ENCODE assay signal across 30 cellular contexts in genomic region chr5:1192971-1193590, GRCh38. TPM values are rescaled to one million over a fixed set of nuclear protein-coding genes. Genes with fewer than 3 reads are reported as not detected.
DNase-seq lines count a peak whose midpoint lies in the region; ATAC-seq, FAIRE-seq and TF ChIP-seq lines count a peak whose summit lies in the region.
"Had no signal": no experiment of that assay in that cellular context is flagged by ENCODE, and none has a peak within 500 bp of the region (broad histone marks: within the 10 kb centered on the region; RNA-seq: fewer than 3 reads in every experiment).

No MANE protein-coding gene starts in this region.

- no peaks in the 10 kb centered on the region for H3K36me3 ChIP-seq in neuronal stem cell (replicated peaks in 1 of 2; ENCODE audit: control insufficient read depth in 2 of 2, insufficient read depth in 2 of 2, low read length in 2 of 2)
- H3K36me3 ChIP-seq in GM23338 (ENCODE audit: insufficient read depth), result no peaks in the 10 kb centered on the region
- H3K36me3 ChIP-seq: BE2C, Peyer's patch had no signal

- H3K4me3 ChIP-seq in A549, result no peak overlapping the region
- peak overlapping the region in 1 of 2 donors; percentile 64 for H3K4me3 ChIP-seq in neuronal stem cell (ENCODE audit: low read length in 2 of 2)
- H3K4me3 ChIP-seq in GM23338, result no peak overlapping the region
- H3K4me3 ChIP-seq: GM23248, Peyer's patch had no signal

- no peak overlapping the region for H4K91ac ChIP-seq in neuronal stem cell (ENCODE audit: low read depth, low read length, poor library complexity)

- H2AFZ ChIP-seq in neuronal stem cell (ENCODE audit: low read length) (no peak overlapping the region), GM23338 (no peak overlapping the region)
- H2AFZ ChIP-seq: GM23248 had no signal

- no peak overlapping the region for H2BK5ac ChIP-seq in neuronal stem cell (ENCODE audit: low read length)

- H2BK120ac ChIP-seq in neuronal stem cell (ENCODE audit: low read depth, low read length), result no peak overlapping the region

- H3K4me2 ChIP-seq in A549 (no peak overlapping the region), neuronal stem cell (ENCODE audit: insufficient read depth, low read length, poor library complexity, severe bottlenecking) (no peak overlapping the region), GM23338 (no peak overlapping the region)

- H2BK12ac ChIP-seq in neuronal stem cell (ENCODE audit: low read length), result peak overlapping the region; percentile 73

- H3K9me3 ChIP-seq in A549, result no peaks in the 10 kb centered on the region
- no peaks in the 10 kb centered on the region for H3K9me3 ChIP-seq in neuronal stem cell (replicated peaks in 1 of 2; ENCODE audit: control insufficient read depth in 2 of 2, insufficient read depth in 1 of 2, low read depth in 1 of 2, low read length in 2 of 2)
- H3K9me3 ChIP-seq: BE2C, Peyer's patch had no signal

- no peaks in the 10 kb centered on the region for H3K79me2 ChIP-seq in GM23338 (replicated peaks; ENCODE audit: insufficient read depth)

- no peak overlapping the region for H3K18ac ChIP-seq in neuronal stem cell (ENCODE audit: low read length)

- peak overlapping the region; percentile 76 for H3K9ac ChIP-seq in neuronal stem cell (ENCODE audit: low read depth, low read length, poor library complexity)
- H3K9ac ChIP-seq: GM23248 had no signal

- peak overlapping the region; percentile 14 for H2AK5ac ChIP-seq in neuronal stem cell (ENCODE audit: low read depth, low read length)

- no peaks in the 10 kb centered on the region for H3K79me1 ChIP-seq in neuronal stem cell (ENCODE audit: low read depth, low read length)

- H3K27me3 ChIP-seq in neuronal stem cell (ENCODE audit: control insufficient read depth in 3 of 3, insufficient read depth in 3 of 3, low read depth in 1 of 3, low read length in 3 of 3) (peaks cover 0 to 9% (median 5%) of the 10 kb centered on the region in 3 experiments), GM23338 (ENCODE audit: insufficient read depth) (no peaks in the 10 kb centered on the region)
- H3K27me3 ChIP-seq: BE2C, Peyer's patch had no signal

- H3K23ac ChIP-seq in neuronal stem cell (ENCODE audit: low read depth, low read length, poor library complexity), result peak overlapping the region; percentile 68

- no peak overlapping the region for H4K8ac ChIP-seq in neuronal stem cell (ENCODE audit: low read depth, low read length)

- no peaks in the 10 kb centered on the region for H4K20me1 ChIP-seq in GM23338 (replicated peaks; ENCODE audit: insufficient read depth)

- POLR2A ChIA-PET in A549 (lab: Yijun Ruan, JAX) (no interaction called here), WTC11 (lab: Charles Lee) (no interaction called here)

- 14% methylated on average over 17 of the region's 18 CpGs for WGBS in A549 (ENCODE audit: missing lambda C conversion rate)
- no CpG with 5 or more reads among the region's 18 CpGs for WGBS in neuronal stem cell (ENCODE audit: extremely low coverage in 2 of 2, insufficient read length in 2 of 2, insufficient replicate concordance in 1 of 2), 2 donors

- TF ChIP-seq CTCF in A549 (IDR thresholded peaks at IDR 0.05) (no peak), WTC11 (IDR thresholded peaks at IDR 0.05) (no peak), GM23338 (conservative IDR thresholded peaks at IDR 0.05; ENCODE audit: low read depth in 2 of 2) (no peak)

- no peak for TF ChIP-seq RAD21 in A549 (conservative IDR thresholded peaks at IDR 0.05 in 1 of 2, IDR thresholded peaks at IDR 0.05 in 1 of 2)

- H3K36me3 Mint-ChIP-seq in WTC11 (no peaks in the 10 kb centered on the region), GM23338 (ENCODE audit: low read depth) (no peaks in the 10 kb centered on the region)
- no peaks in the 10 kb centered on the region for H3K36me3 Mint-ChIP-seq in T-helper 2 cell treated with Interferon-gamma antibody and Interleukin-4, amounts not matched to agents 5 μg/mL and 100 μg/mL, for 36 hours (ENCODE audit: low read depth)
- H3K36me3 Mint-ChIP-seq in effector memory CD8-positive, alpha-beta T cell (ENCODE audit: insufficient read depth), result peaks cover 3% of the 10 kb centered on the region
- H3K36me3 Mint-ChIP-seq: CD4-positive, CD25-positive, alpha-beta regulatory T cell had no signal

- ATAC-seq in A549 (peak; percentile 54 to 67), WTC11 (no peak), GM23338 (no peak)
- ATAC-seq in effector memory CD8-positive, alpha-beta T cell (replicated peaks), result no peak

- H3K9me2 ChIP-seq in GM23338 (ENCODE audit: insufficient read depth), result no peaks in the 10 kb centered on the region

- no peak for TF ChIP-seq EP300 in A549 (IDR thresholded peaks at IDR 0.05)

- H3K4ac ChIP-seq in neuronal stem cell (ENCODE audit: low read length), result no peak overlapping the region

- H3K4me1 Mint-ChIP-seq in WTC11 (0 out of 2 replicates have a peak, but pooled peaks cover 4% of the 10 kb centered on the region), GM23338 (no peaks in the 10 kb centered on the region)
- no peaks in the 10 kb centered on the region for H3K4me1 Mint-ChIP-seq in T-helper 2 cell treated with Interferon-gamma antibody and Interleukin-4, amounts not matched to agents 5 μg/mL and 100 μg/mL, for 36 hours (ENCODE audit: low read depth)
- no peaks in the 10 kb centered on the region for H3K4me1 Mint-ChIP-seq in effector memory CD8-positive, alpha-beta T cell (ENCODE audit: low read depth in 2 of 2)
- H3K4me1 Mint-ChIP-seq: CD4-positive, CD25-positive, alpha-beta regulatory T cell had no signal

- peaks cover 2% of the 10 kb centered on the region; the same call in 1 of the 2 replicates for H3K27me3 Mint-ChIP-seq in WTC11 (ENCODE audit: low read depth)
- peaks cover 14% of the 10 kb centered on the region for H3K27me3 Mint-ChIP-seq in T-helper 2 cell treated with Interferon-gamma antibody and Interleukin-4, amounts not matched to agents 5 μg/mL and 100 μg/mL, for 36 hours (ENCODE audit: low read depth)
- peaks cover 19% of the 10 kb centered on the region for H3K27me3 Mint-ChIP-seq in GM23338 (ENCODE audit: insufficient read depth, low read depth, poor library complexity)
- peaks cover 49 to 60% of the 10 kb centered on the region in 2 donors for H3K27me3 Mint-ChIP-seq in effector memory CD8-positive, alpha-beta T cell

- no peaks in the 10 kb centered on the region for H3F3A ChIP-seq in GM23338 (replicated peaks; ENCODE audit: low read depth)

- H3K14ac ChIP-seq in neuronal stem cell (ENCODE audit: low read length), result no peak overlapping the region

- TF ChIP-seq POLR2A in A549 (IDR thresholded peaks at IDR 0.05; ENCODE audit: low read length), result no peak

- H2BK15ac ChIP-seq in neuronal stem cell (ENCODE audit: low read length), result no peak overlapping the region

- DNase-seq in DMS53 (lab: John Stamatoyannopoulos, UW) (peak; percentile 65), DMS53 treated with DMSO at 0.1 percent for 48 hours (lab: John Stamatoyannopoulos, UW; ENCODE audit: unreplicated experiment) (no peak), A549 (ENCODE audit: low read depth in 1 of 2, low spot score in 1 of 2) (no peak), WTC11 (ENCODE audit: low spot score) (peak; percentile 1), neuronal stem cell (ENCODE audit: low spot score) (no peak), GM23338 (ENCODE audit: low spot score) (no peak)
- no peak for DNase-seq in T-helper 2 cell treated with Interferon-gamma antibody and Interleukin-4, amounts not matched to agents 5 μg/mL and 100 μg/mL, for 36 hours (ENCODE audit: low spot score)
- DNase-seq in effector memory CD8-positive, alpha-beta T cell, result no peak
- DNase-seq: ACHN; BE2C; CD4-positive, CD25-positive, alpha-beta regulatory T cell; DMS153; GM23248; H9; HFFc6; Kasumi-1; NCI-H1092 treated with DMSO at 0.1 percent for 48 hours; NCI-H1436; NCI-H187; NCI-H2081 treated with DMSO at 0.1 percent for 48 hours; NCI-H2171; NCI-H226; NCI-H510A; SHP77 treated with DMSO at 0.1 percent for 48 hours had no signal

- no peak for FAIRE-seq in A549 (lab: Jason Lieb, UNC)

- H3K4me3 Mint-ChIP-seq in WTC11 (no peak overlapping the region), GM23338 (no peak overlapping the region)
- no peak overlapping the region for H3K4me3 Mint-ChIP-seq in T-helper 2 cell treated with Interferon-gamma antibody and Interleukin-4, amounts not matched to agents 5 μg/mL and 100 μg/mL, for 36 hours
- H3K4me3 Mint-ChIP-seq in effector memory CD8-positive, alpha-beta T cell, result no peak overlapping the region
- H3K4me3 Mint-ChIP-seq: CD4-positive, CD25-positive, alpha-beta regulatory T cell; H9; HFFc6 had no signal

- H3K27ac ChIP-seq in A549 (no peak overlapping the region), neuronal stem cell (replicated peaks; ENCODE audit: low read length) (no peak overlapping the region), GM23338 (ENCODE audit: low read depth) (no peak overlapping the region)
- H3K27ac ChIP-seq: 22Rv1, GM23248, Peyer's patch had no signal

- H3K9me3 Mint-ChIP-seq in WTC11 (no peaks in the 10 kb centered on the region), GM23338 (no peaks in the 10 kb centered on the region)
- H3K9me3 Mint-ChIP-seq in T-helper 2 cell treated with Interferon-gamma antibody and Interleukin-4, amounts not matched to agents 5 μg/mL and 100 μg/mL, for 36 hours, result no peaks in the 10 kb centered on the region
- H3K9me3 Mint-ChIP-seq in effector memory CD8-positive, alpha-beta T cell, result no peaks in the 10 kb centered on the region
- H3K9me3 Mint-ChIP-seq: CD4-positive, CD25-positive, alpha-beta regulatory T cell; H9; HFFc6 had no signal

- H3K27ac Mint-ChIP-seq in WTC11 (no peak overlapping the region), GM23338 (no peak overlapping the region)
- no peak overlapping the region for H3K27ac Mint-ChIP-seq in T-helper 2 cell treated with Interferon-gamma antibody and Interleukin-4, amounts not matched to agents 5 μg/mL and 100 μg/mL, for 36 hours
- H3K27ac Mint-ChIP-seq in effector memory CD8-positive, alpha-beta T cell, result no peak overlapping the region
- H3K27ac Mint-ChIP-seq: CD4-positive, CD25-positive, alpha-beta regulatory T cell; HFFc6 had no signal

- CTCF ChIA-PET in A549 (lab: Yijun Ruan, JAX), result interaction anchor here (3.6 kb wide), 1 partner anchor 19 kb away, joined by 16 read pairs; no protein-coding TSS in a partner anchor
- CTCF ChIA-PET in WTC11 (lab: Charles Lee), result no interaction called here

- H3K4me1 ChIP-seq in A549 (no peaks in the 10 kb centered on the region), neuronal stem cell (ENCODE audit: control insufficient read depth in 2 of 2, insufficient read depth in 1 of 2, low read depth in 1 of 2, low read length in 2 of 2) (peaks cover 0 to 2% of the 10 kb centered on the region in 2 donors), GM23338 (ENCODE audit: insufficient read depth) (no peaks in the 10 kb centered on the region)
- H3K4me1 ChIP-seq: BE2C, Peyer's patch had no signal

RNA-seq across cellular contexts. Expression of gene SLC6A19, which starts 8.3 kb away (rescaled TPM):
- polyA plus RNA-seq in A549 (2011; rRNA removed), result not detected in 2 replicates
- 0.01 and 0.03 TPM in 2 replicates for polyA plus RNA-seq in A549 (2012; cell fraction: cytosol; rRNA removed)
- 0.02 and 0.10 TPM in 2 replicates for polyA plus RNA-seq in A549 (2012; cell fraction: nucleus; rRNA removed)
- 0.01 to 0.03 TPM in 2 of 3 replicates, not detected in the other for polyA plus RNA-seq in A549 (2017; fragmentation: RNase III; extraction: RNeasy Plus Mini Kit Qiagen cat#74134 plus additional on column Dnase treatment)
- polyA minus RNA-seq in A549 (2011; rRNA and poly(A)+ RNA removed), result not detected in 2 replicates
- total RNA-seq in WTC11 (2021), result 0.04 to 0.05 TPM in 2 of 3 replicates, not detected in the other
- not detected for polyA plus RNA-seq in neuronal stem cell (2013, experiment 1 of 2)
- polyA plus RNA-seq in neuronal stem cell (2013, experiment 2 of 2), result not detected
- total RNA-seq in GM23338 (2014; rRNA removed; shearing (Covaris generic)), result not detected in 2 replicates
- not detected in 2 replicates for polyA plus RNA-seq in GM23338 (2016; fragmentation: Nextera tagmentation; extraction: Ambion mirVana)
- total RNA-seq: CD4-positive, CD25-positive, alpha-beta regulatory T cell; Daoy; GM23248; H9; HFFc6; M059J; OCI-LY7 had no signal
- polyA plus RNA-seq: CD4-positive, CD25-positive, alpha-beta regulatory T cell; GM23248 had no signal

RNA-seq across cellular contexts. Expression of gene SLC6A18, which starts 32.1 kb away (rescaled TPM):
- polyA plus RNA-seq in A549 (2011; rRNA removed) (not detected in 2 replicates), A549 (2017; fragmentation: RNase III; extraction: RNeasy Plus Mini Kit Qiagen cat#74134 plus additional on column Dnase treatment) (not detected in 3 replicates), GM23338 (2016; fragmentation: Nextera tagmentation; extraction: Ambion mirVana) (not detected in 2 replicates)
- not detected in 2 replicates for polyA plus RNA-seq in A549 (2012; cell fraction: cytosol; rRNA removed)
- polyA plus RNA-seq in A549 (2012; cell fraction: nucleus; rRNA removed), result not detected in 2 replicates
- polyA minus RNA-seq in A549 (2011; rRNA and poly(A)+ RNA removed), result not detected in 2 replicates
- not detected in 3 replicates for total RNA-seq in WTC11 (2021)
- not detected for polyA plus RNA-seq in neuronal stem cell (2013, experiment 1 of 2)
- not detected for polyA plus RNA-seq in neuronal stem cell (2013, experiment 2 of 2)
- not detected in 2 replicates for total RNA-seq in GM23338 (2014; rRNA removed; shearing (Covaris generic))
- total RNA-seq: CD4-positive, CD25-positive, alpha-beta regulatory T cell; Daoy; G401; GM23248; H9; HFFc6; M059J; OCI-LY7 had no signal
- polyA plus RNA-seq: CD4-positive, CD25-positive, alpha-beta regulatory T cell; GM23248 had no signal

Comparison
In these comparisons a context has a peak if more than half of its experiments do, and no peak if none do; other contexts are left out.
1. DNase-seq: peak in DMS53 (single experiment) and WTC11 (single experiment); none in DMS53 treated with DMSO at 0.1 percent for 48 hours (single experiment), A549 (0 of 2), neuronal stem cell (single experiment), T-helper 2 cell treated with Interferon-gamma antibody and Interleukin-4, amounts not matched to agents 5 μg/mL and 100 μg/mL, for 36 hours (single experiment), GM23338 (single experiment) and effector memory CD8-positive, alpha-beta T cell (0 of 3).
2. ATAC-seq: peak in A549 (2 of 2); none in WTC11 (single experiment), GM23338 (single experiment) and effector memory CD8-positive, alpha-beta T cell (single experiment).